In the genomic region with DNA sequence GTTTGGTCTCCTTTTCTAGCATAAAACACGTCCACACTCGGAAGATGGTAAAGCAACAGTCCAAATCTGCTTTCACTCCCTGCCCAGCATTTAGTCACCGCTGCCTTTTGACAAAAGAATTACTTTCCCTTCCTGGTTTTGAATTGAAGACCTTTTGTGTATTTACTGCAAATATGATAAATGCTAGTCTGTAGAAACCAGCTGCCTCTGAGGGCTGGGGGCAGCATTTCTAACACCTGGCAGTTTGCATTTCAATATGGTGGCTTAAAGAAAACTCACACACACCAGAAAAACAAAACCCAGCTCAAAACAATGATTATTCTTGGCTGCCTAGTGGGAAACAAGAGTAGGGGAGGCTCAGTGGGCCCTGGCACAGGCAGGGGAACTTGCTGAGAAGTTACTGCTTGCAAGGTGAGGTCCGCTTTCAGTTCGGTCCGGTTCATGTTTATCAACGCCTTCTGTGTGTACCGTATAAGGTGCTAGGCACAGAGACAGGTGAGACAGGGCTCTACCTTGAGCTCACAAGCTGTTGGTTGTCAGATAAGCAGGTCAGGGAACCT, we compare ENCODE assay signal across 18 cellular contexts. TPM values are rescaled to one million over a fixed set of nuclear protein-coding genes. Genes with fewer than 3 reads are reported as not detected.
DNase-seq lines count a peak whose midpoint lies in the region; ATAC-seq and TF ChIP-seq lines count a peak whose summit lies in the region.
"Had no signal": no experiment of that assay in that cellular context is flagged by ENCODE, and none has a peak within 500 bp of the region (broad histone marks: within the 10 kb centered on the region; RNA-seq: fewer than 3 reads in every experiment).

No MANE protein-coding gene starts in this region.

- no peak overlapping the region for H3T11ph ChIP-seq in H9 (ENCODE audit: low read length)

- H3K4me3 ChIP-seq in CD4-positive, CD25-positive, alpha-beta regulatory T cell (ENCODE audit: low read depth, low read length), result no peak overlapping the region
- no peak overlapping the region for H3K4me3 ChIP-seq in MM.1S (ENCODE audit: low read length)
- H3K4me3 ChIP-seq: cardiac muscle cell, GM12878 had no signal

- no peaks in the 10 kb centered on the region for H3K79me2 ChIP-seq in H9 (ENCODE audit: insufficient read depth, low read length)
- H3K79me2 ChIP-seq in MM.1S (ENCODE audit: low read length), result peaks cover 78% of the 10 kb centered on the region

- no peaks in the 10 kb centered on the region for H3K9me3 ChIP-seq in CD4-positive, CD25-positive, alpha-beta regulatory T cell (ENCODE audit: control insufficient read depth in 2 of 2, low read length in 2 of 2)
- H3K9me3 ChIP-seq in H9 (ENCODE audit: control insufficient read depth, low read depth, low read length), result no peaks in the 10 kb centered on the region
- no peaks in the 10 kb centered on the region for H3K9me3 ChIP-seq in MM.1S (replicated peaks; ENCODE audit: insufficient read depth, low read length)

- H3K4me1 ChIP-seq in CD4-positive, CD25-positive, alpha-beta regulatory T cell (ENCODE audit: control insufficient read depth, insufficient read depth, low read length, poor library complexity, severe bottlenecking), result no peaks in the 10 kb centered on the region
- H3K4me1 ChIP-seq in H9 (ENCODE audit: insufficient read depth, low read length) (peaks cover 21% of the 10 kb centered on the region), MM.1S (ENCODE audit: low read length) (no peaks in the 10 kb centered on the region)

- no peaks in the 10 kb centered on the region for H3K27me3 ChIP-seq in CD4-positive, CD25-positive, alpha-beta regulatory T cell (ENCODE audit: control insufficient read depth, insufficient read depth, low read length)
- H3K27me3 ChIP-seq in H9 (ENCODE audit: insufficient read depth, low read length) (no peaks in the 10 kb centered on the region), MM.1S (replicated peaks; ENCODE audit: insufficient read depth, low read length) (no peaks in the 10 kb centered on the region)
- H3K27me3 ChIP-seq: cardiac muscle cell had no signal

- TF ChIP-seq CTCF in H9 (conservative IDR thresholded peaks at IDR 0.05) (no peak), glutamatergic neuron (IDR thresholded peaks at IDR 0.05; ENCODE audit: partially characterized antibody, unreplicated experiment) (no peak), MM.1S (IDR thresholded peaks at IDR 0.05; ENCODE audit: low read length) (no peak)

- H3K36me3 Mint-ChIP-seq in CD4-positive, CD25-positive, alpha-beta regulatory T cell, result peaks cover 32% of the 10 kb centered on the region
- H3K36me3 Mint-ChIP-seq in H9 (ENCODE audit: insufficient read depth in 1 of 3, low read depth in 3 of 3) (peaks cover 0 to 9% (median 3%) of the 10 kb centered on the region in 3 experiments; a peak in 5 of 7 replicates), glutamatergic neuron (ENCODE audit: unreplicated experiment) (no peaks in the 10 kb centered on the region)

- no peaks in the 10 kb centered on the region for H3K27me3 Mint-ChIP-seq in CD4-positive, CD25-positive, alpha-beta regulatory T cell
- H3K27me3 Mint-ChIP-seq in H9 (ENCODE audit: low read depth) (no peaks in the 10 kb centered on the region), glutamatergic neuron (ENCODE audit: unreplicated experiment) (peaks cover 6% of the 10 kb centered on the region)

- H3K4me2 ChIP-seq in H9 (ENCODE audit: insufficient read depth, insufficient read length, low read length) (peak overlapping the region; percentile 22), MM.1S (ENCODE audit: low read depth, low read length) (no peak overlapping the region)

- H4K20me1 ChIP-seq in H9 (ENCODE audit: control insufficient read depth, insufficient read depth, insufficient read length) (no peaks in the 10 kb centered on the region), MM.1S (ENCODE audit: insufficient read depth, low read length) (no peaks in the 10 kb centered on the region)

- H2BK20ac ChIP-seq in H9 (ENCODE audit: low read depth, low read length, poor library complexity, severe bottlenecking), result no peak overlapping the region

- no peak overlapping the region for H4K8ac ChIP-seq in H9 (replicated peaks; ENCODE audit: insufficient read length, low read depth, low read length)

- DNase-seq in CD4-positive, CD25-positive, alpha-beta regulatory T cell, result no peak
- DNase-seq in H9 (no peak), NCI-H2227 (lab: John Stamatoyannopoulos, UW; ENCODE audit: unreplicated experiment) (peak; percentile 49), glutamatergic neuron (no peak), medulla oblongata (ENCODE audit: extremely low spot score) (no peak), MM.1S (no peak), NCI-H1930 (lab: John Stamatoyannopoulos, UW) (no peak), ureter (ENCODE audit: low spot score) (no peak)
- DNase-seq: activated CD4-positive, alpha-beta T cell treated with anti-CD3 and anti-CD28 coated beads, Interleukin-2, amount 50 U/mL, for 48 hours; activated T-cell treated with anti-CD3 and anti-CD28 coated beads, Interleukin-2, amount 50 U/mL, for 4 hours; effector CD8-positive, alpha-beta T cell; GOT3; occipital lobe; RPMI8226; substantia nigra had no signal

- ATAC-seq in CD4-positive, CD25-positive, alpha-beta regulatory T cell (ENCODE audit: low read depth in 2 of 2), result no peak
- ATAC-seq: activated T-cell treated with anti-CD3 and anti-CD28 coated beads, Interleukin-2, amount 50 U/mL, for 4 hours; GM12878; sciatic nerve had no signal

- H3K27ac ChIP-seq in CD4-positive, CD25-positive, alpha-beta regulatory T cell (ENCODE audit: insufficient read depth, low read length, poor library complexity, severe bottlenecking), result no peak overlapping the region
- peak overlapping the region; percentile 16 for H3K27ac ChIP-seq in H9 (ENCODE audit: insufficient read length, low read depth, low read length)
- H3K27ac ChIP-seq in MM.1S (ENCODE audit: low read length), result no peak overlapping the region
- H3K27ac ChIP-seq: cardiac muscle cell had no signal

- no peak overlapping the region for H3K23ac ChIP-seq in H9 (ENCODE audit: insufficient read length, low read depth, low read length)

- peak overlapping the region; percentile 18 for H3K14ac ChIP-seq in H9 (ENCODE audit: insufficient read depth, low read length)

- no peak overlapping the region for H2BK12ac ChIP-seq in H9 (ENCODE audit: insufficient read length, low read depth, low read length)

- peaks cover 3% of the 10 kb centered on the region for H3K23me2 ChIP-seq in H9 (ENCODE audit: insufficient read length, low read depth, low read length, poor library complexity, severe bottlenecking)

- no peak overlapping the region for H2BK120ac ChIP-seq in H9 (ENCODE audit: low read depth, low read length, poor library complexity, severe bottlenecking)

- peaks cover 2% of the 10 kb centered on the region for H3K79me1 ChIP-seq in H9 (ENCODE audit: insufficient read depth, low read depth, low read length, poor library complexity, severe bottlenecking)

- H3F3A ChIP-seq in MM.1S (ENCODE audit: insufficient read depth, low read length), result no peaks in the 10 kb centered on the region

- H3K4me3 Mint-ChIP-seq in CD4-positive, CD25-positive, alpha-beta regulatory T cell, result no peak overlapping the region
- H3K4me3 Mint-ChIP-seq in H9, result peak overlapping the region; percentile 9 to 44; a peak in 3 of 5 replicates
- H3K4me3 Mint-ChIP-seq in glutamatergic neuron (ENCODE audit: unreplicated experiment), result no peak overlapping the region
- H3K4me3 Mint-ChIP-seq: activated T-cell treated with anti-CD3 and anti-CD28 coated beads, Interleukin-2, amount 50 U/mL, for 4 hours had no signal

- H3K9me2 ChIP-seq in MM.1S (replicated peaks; ENCODE audit: insufficient read depth, low read length), result no peaks in the 10 kb centered on the region

- H3K56ac ChIP-seq in H9 (ENCODE audit: insufficient read length, low read depth, low read length), result peak overlapping the region; percentile 8

- no peak overlapping the region for H2AFZ ChIP-seq in H9 (ENCODE audit: low read length)
- H2AFZ ChIP-seq in MM.1S (ENCODE audit: low read length), result no peak overlapping the region

- no peak overlapping the region for H2BK15ac ChIP-seq in H9 (ENCODE audit: low read depth, low read length)

- H4K91ac ChIP-seq in H9 (ENCODE audit: insufficient read length, low read depth, low read length), result no peak overlapping the region

- H2AK5ac ChIP-seq in H9 (ENCODE audit: insufficient read length, low read length), result no peak overlapping the region

- H3K4me1 Mint-ChIP-seq in CD4-positive, CD25-positive, alpha-beta regulatory T cell, result peaks cover 3 to 50% (median 12%) of the 10 kb centered on the region in 4 donors
- peaks cover 69 to 82% of the 10 kb centered on the region in 2 experiments for H3K4me1 Mint-ChIP-seq in H9
- H3K4me1 Mint-ChIP-seq in glutamatergic neuron (ENCODE audit: low read depth, unreplicated experiment), result peaks cover 40% of the 10 kb centered on the region

- no peak overlapping the region for H4K5ac ChIP-seq in H9 (ENCODE audit: insufficient read length, low read depth, low read length)

- no peak overlapping the region for H3K9ac ChIP-seq in H9 (ENCODE audit: extremely low read depth, insufficient read length, low read length)
- H3K9ac ChIP-seq in MM.1S (ENCODE audit: low read length), result no peak overlapping the region

- H3K27ac Mint-ChIP-seq in CD4-positive, CD25-positive, alpha-beta regulatory T cell, result peak overlapping the region in 2 of 3 donors; percentile 20 to 56
- H3K27ac Mint-ChIP-seq in H9, result peak overlapping the region; percentile 0 to 96 (median 46)
- peak overlapping the region; percentile 0 for H3K27ac Mint-ChIP-seq in glutamatergic neuron (ENCODE audit: unreplicated experiment)

- peaks cover 6% of the 10 kb centered on the region for H3K36me3 ChIP-seq in CD4-positive, CD25-positive, alpha-beta regulatory T cell (ENCODE audit: control insufficient read depth, insufficient read depth, low read length)
- no peaks in the 10 kb centered on the region for H3K36me3 ChIP-seq in MM.1S (replicated peaks; ENCODE audit: insufficient read depth, low read length)
- H3K36me3 ChIP-seq: cardiac muscle cell had no signal

- no peak overlapping the region for H3K4ac ChIP-seq in H9 (ENCODE audit: low read depth, low read length)

- H3K9me3 Mint-ChIP-seq in CD4-positive, CD25-positive, alpha-beta regulatory T cell, result no peaks in the 10 kb centered on the region
- no peaks in the 10 kb centered on the region for H3K9me3 Mint-ChIP-seq in H9
- H3K9me3 Mint-ChIP-seq in glutamatergic neuron (ENCODE audit: unreplicated experiment), result peaks cover 6% of the 10 kb centered on the region
- H3K9me3 Mint-ChIP-seq: activated T-cell treated with anti-CD3 and anti-CD28 coated beads, Interleukin-2, amount 50 U/mL, for 4 hours had no signal

- H2BK5ac ChIP-seq in H9 (ENCODE audit: insufficient read length, low read length), result peak overlapping the region; percentile 23

- no CpG with 5 or more reads among the region's 8 CpGs for WGBS in H9 (ENCODE audit: extremely low coverage, insufficient read length, low lambda C conversion rate)

- H3K18ac ChIP-seq in H9 (ENCODE audit: insufficient read length, low read depth, low read length), result no peak overlapping the region

RNA-seq across cellular contexts. Expression of a gene that starts 57.0 kb away (rescaled TPM):
- total RNA-seq in CD4-positive, CD25-positive, alpha-beta regulatory T cell, result 177 TPM
- polyA plus RNA-seq in CD4-positive, CD25-positive, alpha-beta regulatory T cell, result 1 to 10 TPM; 3.2 to 6.5 (median 3.3) TPM
- total RNA-seq in H9 (2021) (82.6 and 98.5 TPM in 2 replicates), glutamatergic neuron (ENCODE audit: unreplicated experiment) (141 TPM), ureter (230 TPM)

Comparison
In these comparisons a context has a peak if more than half of its experiments do, and no peak if none do; other contexts are left out.
1. H3K4me3 Mint-ChIP-seq: peak in H9 (2 of 2); none in CD4-positive, CD25-positive, alpha-beta regulatory T cell (0 of 4) and glutamatergic neuron (single experiment).
2. Peak in every context shown above with its lines, with median percentiles within 50 percentile points of each other: H3K27ac Mint-ChIP-seq.